In the genomic region with DNA sequence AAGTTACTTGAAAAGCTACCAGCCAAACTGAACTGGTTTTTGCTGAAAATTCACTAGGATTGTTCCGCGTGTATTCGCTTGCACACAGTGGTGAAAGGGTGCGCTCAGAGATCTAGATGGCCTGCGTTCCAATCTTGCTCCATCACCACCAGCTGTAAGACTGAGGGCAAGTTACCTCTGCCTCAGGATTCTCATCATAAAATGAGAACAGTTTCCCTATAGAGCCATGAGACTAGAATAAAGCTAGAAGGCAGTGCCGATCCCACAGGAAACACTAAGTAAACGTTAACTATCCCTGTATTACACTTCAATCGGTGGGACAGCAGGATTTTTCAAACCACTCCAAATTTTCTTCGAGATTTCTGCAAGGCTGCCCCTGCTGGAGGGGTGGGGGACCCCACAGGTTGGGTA, we compare ENCODE assay signal across 8 cellular contexts. TPM values are rescaled to one million over a fixed set of nuclear protein-coding genes. Genes with fewer than 3 reads are reported as not detected.
DNase-seq lines count a peak whose midpoint lies in the region; ATAC-seq, FAIRE-seq and TF ChIP-seq lines count a peak whose summit lies in the region.

No MANE protein-coding gene starts in this region.

- no peaks in the 10 kb centered on the region for H3K27me3 ChIP-seq in cardiac muscle cell
- H3K27me3 ChIP-seq in keratinocyte (ENCODE audit: control insufficient read depth, extremely low read depth, insufficient read depth, low read length) = no peaks in the 10 kb centered on the region
- H3K27me3 ChIP-seq in testis = no peaks in the 10 kb centered on the region

- H3K27me3 Mint-ChIP-seq in activated T-helper 1 cell treated with anti-CD3 and anti-CD28 coated beads, Interleukin-12 subunit alpha, Interleukin-12 subunit beta, Interleukin-2, Interleukin-4 antibody, amounts not matched to agents 30 ng/mL and 10 ng/mL and 1 ng/mL, durations not matched to agents 14 hours and 24 hours and 36 hours (ENCODE audit: insufficient read depth) = no peaks in the 10 kb centered on the region

- intact Hi-C loops in left ventricle myocardium superior (cut with micrococcal nuclease) = no loop called here
- intact Hi-C loops in activated T-helper 1 cell treated with anti-CD3 and anti-CD28 coated beads, Interleukin-12 subunit alpha, Interleukin-12 subunit beta, Interleukin-2, Interleukin-4 antibody, amounts not matched to agents 30 ng/mL and 10 ng/mL and 1 ng/mL, durations not matched to agents 14 hours and 24 hours and 36 hours (cut with micrococcal nuclease) = loop anchor here (2.0 to 10.0 kb wide), 3 partner anchors 490 to 1652 kb away; partner anchors contain the start of genes CHMP4B, EDEM2 and SCAND1
- intact Hi-C loops in testis (cut with DNase I; ENCODE audit: low total_unique reads) = no loop called here

- H3K9me3 ChIP-seq in cardiac muscle cell (ENCODE audit: low read depth) (no peaks in the 10 kb centered on the region), keratinocyte (ENCODE audit: control insufficient read depth, low read depth, low read length) (no peaks in the 10 kb centered on the region), testis (no peaks in the 10 kb centered on the region)

- TF ChIP-seq CTCF in cardiac muscle cell (IDR thresholded peaks at IDR 0.05; ENCODE audit: low read depth, low read length) = peak; percentile 9
- TF ChIP-seq CTCF in keratinocyte (optimal IDR thresholded peaks at IDR 0.05 in 1 of 3, IDR thresholded peaks at IDR 0.05 in 1 of 3, conservative IDR thresholded peaks at IDR 0.05 in 1 of 3; ENCODE audit: extremely low read depth in 1 of 3, insufficient read depth in 2 of 3, low read length in 3 of 3) = no peak
- TF ChIP-seq CTCF in testis (IDR thresholded peaks at IDR 0.05) = no peak

- ATAC-seq in left ventricle myocardium superior (no peak), HG03108 (IDR thresholded peaks at IDR 0.05; ENCODE audit: unreplicated experiment) (no peak)

- no peak for TF ChIP-seq POLR2A in testis (IDR thresholded peaks at IDR 0.05)

- H3K79me2 ChIP-seq in keratinocyte (ENCODE audit: control insufficient read depth, insufficient read depth, low read length) = peaks cover 51% of the 10 kb centered on the region

- H3K4me2 ChIP-seq in keratinocyte (ENCODE audit: control insufficient read depth, extremely low read depth, insufficient read depth, low read depth, low read length) = peak overlapping the region; percentile 87

- peak overlapping the region; percentile 93 for H3K27ac ChIP-seq in cardiac muscle cell
- H3K27ac ChIP-seq in keratinocyte (ENCODE audit: control insufficient read depth, insufficient read depth, low read length) = peak overlapping the region; percentile 90
- H3K27ac ChIP-seq in testis = peak overlapping the region; percentile 84 to 89

- H3K9me3 Mint-ChIP-seq in activated T-helper 1 cell treated with anti-CD3 and anti-CD28 coated beads, Interleukin-12 subunit alpha, Interleukin-12 subunit beta, Interleukin-2, Interleukin-4 antibody, amounts not matched to agents 30 ng/mL and 10 ng/mL and 1 ng/mL, durations not matched to agents 14 hours and 24 hours and 36 hours = no peaks in the 10 kb centered on the region

- H2AFZ ChIP-seq in keratinocyte (ENCODE audit: control insufficient read depth, low read length) = peak overlapping the region; percentile 49

- H3K9me1 ChIP-seq in keratinocyte (ENCODE audit: control insufficient read depth, extremely low read depth, insufficient read depth, low read length) = no peaks in the 10 kb centered on the region

- peaks cover 3% of the 10 kb centered on the region for H3K36me3 Mint-ChIP-seq in activated T-helper 1 cell treated with anti-CD3 and anti-CD28 coated beads, Interleukin-12 subunit alpha, Interleukin-12 subunit beta, Interleukin-2, Interleukin-4 antibody, amounts not matched to agents 30 ng/mL and 10 ng/mL and 1 ng/mL, durations not matched to agents 14 hours and 24 hours and 36 hours (ENCODE audit: low read depth)

- peak overlapping the region; percentile 93 for H3K4me3 ChIP-seq in cardiac muscle cell
- peak overlapping the region; percentile 78 to 93 (median 92) for H3K4me3 ChIP-seq in keratinocyte (ENCODE audit: control insufficient read depth in 2 of 3, extremely low read depth in 1 of 3, insufficient read depth in 2 of 3, low read depth in 1 of 3, low read length in 3 of 3)
- peak overlapping the region; percentile 72 to 87 for H3K4me3 ChIP-seq in testis

- 12 to 25% methylated on average over 8 to 9 of the region's 9 CpGs for WGBS in testis, 2 donors

- DNase-seq in cardiac muscle cell (ENCODE audit: low read depth in 1 of 2, low spot score in 1 of 2) (peak in 1 of 2 donors; percentile 27), left ventricle myocardium superior (no peak), keratinocyte (ENCODE audit: low read depth, low spot score) (no peak), testis (no peak), putamen (ENCODE audit: low spot score) (no peak), ecto neural progenitor cell (ENCODE audit: low spot score) (no peak)
- no peak for DNase-seq in activated T-helper 1 cell treated with anti-CD3 and anti-CD28 coated beads, Interleukin-12 subunit alpha, Interleukin-12 subunit beta, Interleukin-2, Interleukin-4 antibody, amounts not matched to agents 30 ng/mL and 10 ng/mL and 1 ng/mL, durations not matched to agents 14 hours and 24 hours and 36 hours (ENCODE audit: low spot score)

- peak overlapping the region; percentile 83 for H3K27ac Mint-ChIP-seq in activated T-helper 1 cell treated with anti-CD3 and anti-CD28 coated beads, Interleukin-12 subunit alpha, Interleukin-12 subunit beta, Interleukin-2, Interleukin-4 antibody, amounts not matched to agents 30 ng/mL and 10 ng/mL and 1 ng/mL, durations not matched to agents 14 hours and 24 hours and 36 hours

- no peak for FAIRE-seq in keratinocyte (lab: Jason Lieb, UNC)

- H3K4me3 Mint-ChIP-seq in activated T-helper 1 cell treated with anti-CD3 and anti-CD28 coated beads, Interleukin-12 subunit alpha, Interleukin-12 subunit beta, Interleukin-2, Interleukin-4 antibody, amounts not matched to agents 30 ng/mL and 10 ng/mL and 1 ng/mL, durations not matched to agents 14 hours and 24 hours and 36 hours = no peak overlapping the region

- H3K9ac ChIP-seq in keratinocyte (ENCODE audit: control insufficient read depth, extremely low read depth, insufficient read depth, low read length) = peak overlapping the region; percentile 98

- dilution Hi-C loops in keratinocyte (cut with MboI; ENCODE audit: extremely low pct_ligation_motif_present, low sequenced_read_pairs) = no loop called here

- H3K36me3 ChIP-seq in cardiac muscle cell (no peaks in the 10 kb centered on the region), keratinocyte (ENCODE audit: control insufficient read depth in 2 of 2, extremely low read depth in 1 of 2, insufficient read depth in 2 of 2, low read length in 2 of 2) (peaks cover 9 to 22% of the 10 kb centered on the region in 2 experiments), testis (ENCODE audit: low read depth, missing control alignments) (no peaks in the 10 kb centered on the region)

- H4K20me1 ChIP-seq in keratinocyte (ENCODE audit: control insufficient read depth, extremely low read depth, insufficient read depth, low read length) = peaks cover 20% of the 10 kb centered on the region

- peaks cover 18% of the 10 kb centered on the region for H3K4me1 ChIP-seq in cardiac muscle cell (ENCODE audit: low read depth)
- peaks cover 36% of the 10 kb centered on the region for H3K4me1 ChIP-seq in keratinocyte (ENCODE audit: control insufficient read depth, extremely low read depth, insufficient read depth, low read length)
- peaks cover 10% of the 10 kb centered on the region for H3K4me1 ChIP-seq in testis

- peaks cover 19% of the 10 kb centered on the region for H3K4me1 Mint-ChIP-seq in activated T-helper 1 cell treated with anti-CD3 and anti-CD28 coated beads, Interleukin-12 subunit alpha, Interleukin-12 subunit beta, Interleukin-2, Interleukin-4 antibody, amounts not matched to agents 30 ng/mL and 10 ng/mL and 1 ng/mL, durations not matched to agents 14 hours and 24 hours and 36 hours (ENCODE audit: low read depth)

RNA-seq across cellular contexts. Expression of gene AHCY, which starts 0.8 kb away (rescaled TPM):
- total RNA-seq in cardiac muscle cell = 229 and 263 TPM in 2 replicates
- polyA plus RNA-seq in cardiac muscle cell = 115 and 159 TPM in 2 replicates
- 60.2 TPM for total RNA-seq in left ventricle myocardium superior
- 130 and 132 TPM in 2 replicates for total RNA-seq in activated T-helper 1 cell treated with anti-CD3 and anti-CD28 coated beads, Interleukin-12 subunit alpha, Interleukin-12 subunit beta, Interleukin-2, Interleukin-4 antibody, amounts not matched to agents 30 ng/mL and 10 ng/mL and 1 ng/mL, durations not matched to agents 14 hours and 24 hours and 36 hours
- polyA plus RNA-seq in keratinocyte = 320 to 367 TPM (median 348 TPM) in 3 replicates
- polyA plus RNA-seq in keratinocyte (2011; ENCODE audit: low read depth) = 90.5 TPM
- 297 and 432 TPM in 2 replicates for polyA plus RNA-seq in keratinocyte (2011; cell fraction: cytosol; rRNA removed)
- 222 and 232 TPM in 2 replicates for polyA plus RNA-seq in keratinocyte (2011; cell fraction: nucleus; rRNA removed)
- 128 and 274 TPM in 2 replicates for polyA plus RNA-seq in keratinocyte (2012; ENCODE audit: low replicate concordance)
- 628 to 681 TPM (median 664 TPM) in 3 replicates for polyA minus RNA-seq in keratinocyte
- polyA minus RNA-seq in keratinocyte (2011; cell fraction: cytosol; rRNA and poly(A)+ RNA removed) = 518 TPM
- polyA minus RNA-seq in keratinocyte (2011; cell fraction: nucleus; rRNA and poly(A)+ RNA removed) = 182 and 188 TPM in 2 replicates
- total RNA-seq in testis = 100 to 1,000 TPM; 127 to 178 TPM
- polyA plus RNA-seq in testis (ENCODE audit: insufficient read depth, low read depth, low replicate concordance) = 237 TPM
